ENCODE assay signal across 8 cellular contexts in genomic region chr2:111287646-111288568, GRCh38.
DNase-seq lines count a peak whose midpoint lies in the region; ATAC-seq, FAIRE-seq and TF ChIP-seq lines count a peak whose summit lies in the region.
"Not testable (repeated sequence)": the region's sequence is repeated elsewhere in the genome, so short reads cannot be mapped to it uniquely, and the experiment has no call there.

No MANE protein-coding gene starts in this region.

- not testable (repeated sequence) for H2BK120ac ChIP-seq in H9 (ENCODE audit: low read depth, low read length, poor library complexity, severe bottlenecking)

- not testable (repeated sequence) for H4K91ac ChIP-seq in H9 (ENCODE audit: insufficient read length, low read depth, low read length)

- not testable (repeated sequence) for H3K27ac ChIP-seq in H9 (ENCODE audit: insufficient read length, low read depth, low read length); Peyer's patch; mammary epithelial cell (ENCODE audit: insufficient read depth, low read depth, low read length); kidney (ENCODE audit: low read depth in 2 of 2, low read length in 2 of 2); lung (ENCODE audit: low read depth in 1 of 2, low read length in 1 of 2); prostate gland; upper lobe of right lung
- peak overlapping the region; percentile 83 for H3K27ac ChIP-seq in hepatocyte

- H3K27ac Mint-ChIP-seq in H9: not testable (repeated sequence)

- H3K36me3 Mint-ChIP-seq in H9 (ENCODE audit: insufficient read depth in 1 of 3, low read depth in 3 of 3): not testable (repeated sequence)

- H3K4me2 ChIP-seq in H9 (ENCODE audit: insufficient read depth, insufficient read length, low read length); mammary epithelial cell (ENCODE audit: insufficient read depth, low read depth, low read length); hepatocyte: not testable (repeated sequence)

- not testable (repeated sequence) for H3K27me3 Mint-ChIP-seq in H9 (ENCODE audit: low read depth)

- CTCF ChIA-PET in mammary epithelial cell (lab: Charles Lee; ENCODE audit: low non-redundant PET): not testable (repeated sequence)

- intact Hi-C loops in mammary epithelial cell (cut with micrococcal nuclease); kidney (cut with DNase I); prostate gland (cut with DNase I); upper lobe of right lung (cut with DNase I): not testable (repeated sequence)

- H3K4me1 ChIP-seq in H9 (ENCODE audit: insufficient read depth, low read length); Peyer's patch; mammary epithelial cell (ENCODE audit: insufficient read depth, low read length); hepatocyte (ENCODE audit: insufficient read depth); kidney (ENCODE audit: control insufficient read depth in 1 of 2, insufficient read depth in 1 of 2, low read depth in 1 of 2, low read length in 2 of 2); lung (ENCODE audit: control insufficient read depth in 2 of 2, insufficient read depth in 2 of 2, low read length in 2 of 2); prostate gland (replicated peaks); upper lobe of right lung: not testable (repeated sequence)

- H3K36me3 ChIP-seq in Peyer's patch; mammary epithelial cell (ENCODE audit: insufficient read depth, low read length); hepatocyte (replicated peaks; ENCODE audit: insufficient read depth, low read depth); kidney (ENCODE audit: control insufficient read depth in 1 of 2, insufficient read depth in 2 of 2, low read length in 2 of 2); lung (ENCODE audit: control insufficient read depth in 2 of 2, insufficient read depth in 2 of 2, low read length in 2 of 2); prostate gland; upper lobe of right lung: not testable (repeated sequence)

- H3K14ac ChIP-seq in H9 (ENCODE audit: insufficient read depth, low read length): not testable (repeated sequence)

- H3K4me3 Mint-ChIP-seq in H9: not testable (repeated sequence)

- FAIRE-seq in kidney (lab: Jason Lieb, UNC): not testable (repeated sequence)

- H3K27me3 ChIP-seq in H9 (ENCODE audit: insufficient read depth, low read length); Peyer's patch; mammary epithelial cell (ENCODE audit: insufficient read depth, low read length); hepatocyte; lung (ENCODE audit: control insufficient read depth, insufficient read depth); prostate gland (replicated peaks; ENCODE audit: insufficient read depth); upper lobe of right lung: not testable (repeated sequence)

- not testable (repeated sequence) for H2AFZ ChIP-seq in H9 (ENCODE audit: low read length); mammary epithelial cell (ENCODE audit: low read depth, low read length); hepatocyte

- H4K8ac ChIP-seq in H9 (replicated peaks; ENCODE audit: insufficient read length, low read depth, low read length): not testable (repeated sequence)

- H3K23me2 ChIP-seq in H9 (ENCODE audit: insufficient read length, low read depth, low read length, poor library complexity, severe bottlenecking): not testable (repeated sequence)

- peak; percentile 82 for DNase-seq in H9
- DNase-seq in Peyer's patch: peak in 2 of 3 donors; percentile 48 to 53
- DNase-seq in mammary epithelial cell: peak; percentile 97
- peak; percentile 61 for DNase-seq in hepatocyte (ENCODE audit: low spot score)
- peak; percentile 79 for DNase-seq in kidney
- DNase-seq in lung (ENCODE audit: low spot score); upper lobe of right lung: not testable (repeated sequence)
- DNase-seq in prostate gland (ENCODE audit: low spot score): peak; percentile 13

- H2BK20ac ChIP-seq in H9 (ENCODE audit: low read depth, low read length, poor library complexity, severe bottlenecking): not testable (repeated sequence)

- dilution Hi-C loops in mammary epithelial cell (cut with HindIII; ENCODE audit: low sequenced_read_pairs): not testable (repeated sequence)

- not testable (repeated sequence) for H3T11ph ChIP-seq in H9 (ENCODE audit: low read length)

- not testable (repeated sequence) for H2BK15ac ChIP-seq in H9 (ENCODE audit: low read depth, low read length)

- in situ Hi-C loops in mammary epithelial cell (cut with MboI; ENCODE audit: low sequenced_read_pairs in 2 of 2): not testable (repeated sequence)

- H3K9me3 Mint-ChIP-seq in H9: not testable (repeated sequence)

- not testable (repeated sequence) for TF ChIP-seq CTCF in H9 (conservative IDR thresholded peaks at IDR 0.05); Peyer's patch (IDR thresholded peaks at IDR 0.05); mammary epithelial cell (conservative IDR thresholded peaks at IDR 0.05 in 1 of 2, IDR thresholded peaks at IDR 0.05 in 1 of 2; ENCODE audit: extremely low read depth in 1 of 2, insufficient read depth in 1 of 2, low read depth in 1 of 2, low read length in 2 of 2); hepatocyte (IDR thresholded peaks at IDR 0.05; ENCODE audit: poor library complexity); kidney (IDR thresholded peaks at IDR 0.05; ENCODE audit: borderline replicate concordance, extremely low read depth, insufficient read depth); lung (IDR thresholded peaks at IDR 0.05; ENCODE audit: control extremely low read depth, extremely low read depth); prostate gland (IDR thresholded peaks at IDR 0.05); upper lobe of right lung (IDR thresholded peaks at IDR 0.05)

- H2BK5ac ChIP-seq in H9 (ENCODE audit: insufficient read length, low read length): not testable (repeated sequence)

- H3K56ac ChIP-seq in H9 (ENCODE audit: insufficient read length, low read depth, low read length): not testable (repeated sequence)

- not testable (repeated sequence) for H3K9ac ChIP-seq in H9 (ENCODE audit: extremely low read depth, insufficient read length, low read length); mammary epithelial cell (ENCODE audit: insufficient read depth, low read length); kidney (ENCODE audit: low read length in 2 of 2)

- H3K23ac ChIP-seq in H9 (ENCODE audit: insufficient read length, low read depth, low read length): not testable (repeated sequence)

- not testable (repeated sequence) for H3K4ac ChIP-seq in H9 (ENCODE audit: low read depth, low read length)

- not testable (repeated sequence) for H4K5ac ChIP-seq in H9 (ENCODE audit: insufficient read length, low read depth, low read length)

- not testable (repeated sequence) for H4K20me1 ChIP-seq in H9 (ENCODE audit: control insufficient read depth, insufficient read depth, insufficient read length); mammary epithelial cell (ENCODE audit: insufficient read depth, low read length); hepatocyte (ENCODE audit: insufficient read depth, poor library complexity, severe bottlenecking)

- not testable (repeated sequence) for H3K4me3 ChIP-seq in Peyer's patch; mammary epithelial cell (replicated peaks in 1 of 3; ENCODE audit: insufficient read depth in 1 of 3, low read depth in 2 of 3, low read length in 3 of 3); hepatocyte; kidney (ENCODE audit: low read length in 2 of 2); lung; prostate gland; upper lobe of right lung

- H2AK5ac ChIP-seq in H9 (ENCODE audit: insufficient read length, low read length): not testable (repeated sequence)

- not testable (repeated sequence) for H3K4me1 Mint-ChIP-seq in H9

- BruUV-seq in mammary epithelial cell (replicated peaks; lab: Mats Ljungman, UMichigan): not testable (repeated sequence)

- not testable (repeated sequence) for H3K9me2 ChIP-seq in hepatocyte (replicated peaks; ENCODE audit: insufficient read depth)

- ATAC-seq in lung (ENCODE audit: insufficient read depth, low FRiP score): peak; percentile 77
- peak; percentile 86 for ATAC-seq in upper lobe of right lung

- H3K79me2 ChIP-seq in H9 (ENCODE audit: insufficient read depth, low read length); mammary epithelial cell (ENCODE audit: insufficient read depth, low read length); hepatocyte: not testable (repeated sequence)

- WGBS in H9 (ENCODE audit: extremely low coverage, insufficient read length, low lambda C conversion rate): no CpG with 5 or more reads among the region's 9 CpGs
- WGBS in mammary epithelial cell (ENCODE audit: low coverage, missing lambda C conversion rate): 0% methylated on average over 5 of the region's 9 CpGs
- 46% methylated on average over 9 of the region's 9 CpGs for WGBS in hepatocyte (ENCODE audit: low lambda C conversion rate, missing lambda C conversion rate)
- 69 to 74% methylated on average over 6 to 8 of the region's 9 CpGs for WGBS in lung, 2 donors
- 47% methylated on average over 6 of the region's 9 CpGs for WGBS in prostate gland

- H3K79me1 ChIP-seq in H9 (ENCODE audit: insufficient read depth, low read depth, low read length, poor library complexity, severe bottlenecking): not testable (repeated sequence)

- not testable (repeated sequence) for H3K18ac ChIP-seq in H9 (ENCODE audit: insufficient read length, low read depth, low read length)

- not testable (repeated sequence) for H3K9me3 ChIP-seq in H9 (ENCODE audit: control insufficient read depth, low read depth, low read length); Peyer's patch; mammary epithelial cell (replicated peaks; ENCODE audit: insufficient read depth, low read length); hepatocyte (ENCODE audit: low read depth); kidney (ENCODE audit: control insufficient read depth in 1 of 2, low read length in 2 of 2); lung (ENCODE audit: control insufficient read depth in 2 of 2, insufficient read depth in 1 of 2, low read length in 1 of 2); prostate gland; upper lobe of right lung

- TF ChIP-seq POLR2A in Peyer's patch (IDR thresholded peaks at IDR 0.05); prostate gland (IDR thresholded peaks at IDR 0.05): not testable (repeated sequence)

- not testable (repeated sequence) for H2BK12ac ChIP-seq in H9 (ENCODE audit: insufficient read length, low read depth, low read length)
